ENCODE assay signal across 19 cellular contexts in the genomic region with DNA sequence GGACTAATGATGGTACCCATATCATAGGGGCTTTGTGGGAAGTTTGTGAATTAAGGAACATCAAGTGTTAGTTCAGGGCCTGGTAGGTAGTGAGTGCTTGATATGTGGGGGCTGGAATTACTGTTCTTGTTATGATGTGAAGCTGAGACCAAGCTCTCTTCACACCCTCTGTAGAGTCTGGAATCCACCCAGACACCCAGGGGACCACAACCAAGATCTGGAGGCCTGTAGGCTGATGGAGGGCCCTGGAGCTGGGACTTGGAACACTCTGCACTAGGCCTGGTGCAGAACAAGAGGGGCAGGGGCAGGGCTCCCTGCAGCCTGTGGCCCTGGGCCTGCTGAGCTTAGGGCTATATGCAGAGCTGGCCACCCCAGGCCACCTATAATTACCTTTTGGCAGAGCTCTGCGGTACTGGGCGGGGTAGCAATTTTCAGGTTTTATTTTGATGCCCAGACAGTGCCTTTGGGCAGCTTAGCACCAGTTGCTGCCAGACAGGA. TPM values are rescaled to one million over a fixed set of nuclear protein-coding genes. Genes with fewer than 3 reads are reported as not detected.
DNase-seq lines count a peak whose midpoint lies in the region; ATAC-seq and TF ChIP-seq lines count a peak whose summit lies in the region.
"Had no signal": no experiment of that assay in that cellular context is flagged by ENCODE, and none has a peak within 500 bp of the region (broad histone marks: within the 10 kb centered on the region; RNA-seq: fewer than 3 reads in every experiment).

No MANE protein-coding gene starts in this region.

- intact Hi-C loops in lower leg skin (cut with DNase I; ENCODE audit: low total_unique reads), result no loop called here

- H3K27ac Mint-ChIP-seq in stimulated activated naive B cell treated with anti-CD40 and anti-IgM and Interleukin-4, amounts not matched to agents 10 μg/mL and 1 μg/mL and 100 μg/mL, for 72 hours, result no peak overlapping the region
- H3K27ac Mint-ChIP-seq: CD4-positive, alpha-beta T cell had no signal

- H3K18ac ChIP-seq in mesenchymal stem cell (ENCODE audit: low read depth in 1 of 2, low read length in 2 of 2), result no peak overlapping the region

- H3K36me3 ChIP-seq in mesenchymal stem cell (ENCODE audit: control insufficient read depth in 1 of 2, insufficient read depth in 2 of 2, low read depth in 1 of 2, low read length in 2 of 2), result no peaks in the 10 kb centered on the region

- no peak overlapping the region for H2BK120ac ChIP-seq in mesenchymal stem cell (ENCODE audit: low read depth, low read length)

- ATAC-seq in GM18867 (IDR thresholded peaks at IDR 0.05; ENCODE audit: unreplicated experiment), result peak; percentile 33
- ATAC-seq in stimulated activated naive B cell treated with anti-CD40 and anti-IgM and Interleukin-4, amounts not matched to agents 10 μg/mL and 1 μg/mL and 100 μg/mL, for 72 hours (replicated peaks), result peak; percentile 38 to 40

- H3K27me3 Mint-ChIP-seq in stimulated activated naive B cell treated with anti-CD40 and anti-IgM and Interleukin-4, amounts not matched to agents 10 μg/mL and 1 μg/mL and 100 μg/mL, for 72 hours, result peaks cover 0 to 1% of the 10 kb centered on the region in 2 donors

- H3K23ac ChIP-seq in mesenchymal stem cell (ENCODE audit: low read length in 2 of 2), result no peak overlapping the region

- no peak overlapping the region for H3K4me3 Mint-ChIP-seq in stimulated activated naive B cell treated with anti-CD40 and anti-IgM and Interleukin-4, amounts not matched to agents 10 μg/mL and 1 μg/mL and 100 μg/mL, for 72 hours
- H3K4me3 Mint-ChIP-seq: CD4-positive, alpha-beta T cell had no signal

- peaks cover 5 to 8% of the 10 kb centered on the region in 2 experiments for H3K27me3 ChIP-seq in mesenchymal stem cell (ENCODE audit: control insufficient read depth in 1 of 2, insufficient read depth in 1 of 2, low read length in 2 of 2)

- no peak overlapping the region for H3K14ac ChIP-seq in mesenchymal stem cell (ENCODE audit: low read length in 2 of 2)

- 95% methylated on average over 2 of the region's 2 CpGs for WGBS in mesenchymal stem cell
- WGBS in lower leg skin, 2 donors, result 55 to 60% methylated on average over 1 to 2 of the region's 2 CpGs

- H3K9me3 Mint-ChIP-seq in stimulated activated naive B cell treated with anti-CD40 and anti-IgM and Interleukin-4, amounts not matched to agents 10 μg/mL and 1 μg/mL and 100 μg/mL, for 72 hours, result no peaks in the 10 kb centered on the region
- H3K9me3 Mint-ChIP-seq: CD4-positive, alpha-beta T cell had no signal

- H3K4me1 Mint-ChIP-seq in stimulated activated naive B cell treated with anti-CD40 and anti-IgM and Interleukin-4, amounts not matched to agents 10 μg/mL and 1 μg/mL and 100 μg/mL, for 72 hours, result peaks cover 6 to 8% of the 10 kb centered on the region in 2 donors

- H3K9me3 ChIP-seq in mesenchymal stem cell (ENCODE audit: control insufficient read depth, low read length), result no peaks in the 10 kb centered on the region

- H3K9ac ChIP-seq in mesenchymal stem cell (ENCODE audit: low read length), result no peak overlapping the region
- H3K9ac ChIP-seq: GM23248, KMS-11 had no signal

- H3K27ac ChIP-seq in RWPE1 (peak overlapping the region; percentile 36; the same call in 1 of the 2 replicates), mesenchymal stem cell (ENCODE audit: low read length, poor library complexity, severe bottlenecking) (no peak overlapping the region)
- H3K27ac ChIP-seq: GM23248, KMS-11 had no signal

- H3K79me1 ChIP-seq in mesenchymal stem cell (replicated peaks; ENCODE audit: low read length, poor library complexity, severe bottlenecking), result no peaks in the 10 kb centered on the region

- CTCF ChIA-PET in RWPE1 (lab: Yijun Ruan, JAX), result no interaction called here

- H3K4me3 ChIP-seq in mesenchymal stem cell (ENCODE audit: insufficient read depth in 1 of 2, low read depth in 1 of 2, low read length in 2 of 2), result no peak overlapping the region
- no peak overlapping the region for H3K4me3 ChIP-seq in lower leg skin (ENCODE audit: low read depth, poor library complexity, severe bottlenecking)
- H3K4me3 ChIP-seq: GM23248 had no signal

- no peak overlapping the region for H3K4me2 ChIP-seq in mesenchymal stem cell (ENCODE audit: low read length, poor library complexity, severe bottlenecking)
- H3K4me2 ChIP-seq: KMS-11 had no signal

- H2AK5ac ChIP-seq in mesenchymal stem cell (ENCODE audit: low read length, severe bottlenecking), result no peak overlapping the region

- H4K91ac ChIP-seq in mesenchymal stem cell (ENCODE audit: low read length), result no peak overlapping the region

- H2BK12ac ChIP-seq in mesenchymal stem cell (ENCODE audit: low read length in 2 of 2), result no peak overlapping the region

- peak overlapping the region; percentile 31 for H2BK15ac ChIP-seq in mesenchymal stem cell (ENCODE audit: low read depth, poor library complexity, severe bottlenecking)

- no peaks in the 10 kb centered on the region for H3K36me3 Mint-ChIP-seq in stimulated activated naive B cell treated with anti-CD40 and anti-IgM and Interleukin-4, amounts not matched to agents 10 μg/mL and 1 μg/mL and 100 μg/mL, for 72 hours

- H3K4me1 ChIP-seq in mesenchymal stem cell (ENCODE audit: control insufficient read depth, insufficient read depth, low read depth, low read length), result peaks cover 3% of the 10 kb centered on the region

- DNase-seq in RWPE1 (ENCODE audit: low spot score), result no peak
- DNase-seq in mesenchymal stem cell, result no peak
- no peak for DNase-seq in stimulated activated naive B cell treated with anti-CD40 and anti-IgM and Interleukin-4, amounts not matched to agents 10 μg/mL and 1 μg/mL and 100 μg/mL, for 72 hours
- no peak for DNase-seq in NK-92 (lab: John Stamatoyannopoulos, UW; ENCODE audit: unreplicated experiment)
- DNase-seq in NOMO-1 treated with dmso at 0.1 percent for 144 hours (lab: John Stamatoyannopoulos, UW; ENCODE audit: unreplicated experiment), result no peak
- no peak for DNase-seq in lower leg skin (ENCODE audit: low spot score in 2 of 2)
- DNase-seq: ACHN; CD4-positive, alpha-beta T cell; DMS79; GM23248; HCEC 1CT; NCI-H1436; NCI-H2029; NCI-H2171 treated with DMSO at 0.1 percent for 48 hours; NCI-H510A; NCI-H82; SIG-M5 had no signal

- no peak for TF ChIP-seq CTCF in RWPE1 (conservative IDR thresholded peaks at IDR 0.05; ENCODE audit: low read depth)
- no peak for TF ChIP-seq CTCF in lower leg skin (IDR thresholded peaks at IDR 0.05)

- no peak for TF ChIP-seq POLR2A in lower leg skin (IDR thresholded peaks at IDR 0.05)

- no peak overlapping the region for H4K8ac ChIP-seq in mesenchymal stem cell (ENCODE audit: low read length)

- no peak overlapping the region for H2AFZ ChIP-seq in mesenchymal stem cell (ENCODE audit: low read depth, low read length)
- H2AFZ ChIP-seq: GM23248 had no signal

- H3K4ac ChIP-seq in mesenchymal stem cell (ENCODE audit: low read depth in 1 of 2, low read length in 2 of 2), result no peak overlapping the region

- POLR2A ChIA-PET in RWPE1 (lab: Yijun Ruan, JAX; ENCODE audit: low non-redundant PET), result interaction anchor here (0.6 to 0.7 kb wide), 2 partner anchors 15 to 690 kb away, joined by 4 read pairs; no protein-coding TSS in a partner anchor

- H2BK5ac ChIP-seq in mesenchymal stem cell (ENCODE audit: low read depth, low read length, poor library complexity, severe bottlenecking), result no peak overlapping the region

RNA-seq across cellular contexts. Expression of a gene that starts 13.1 kb away (rescaled TPM):
- polyA plus RNA-seq in mesenchymal stem cell (2013, experiment 1 of 2), result 16.8 TPM
- polyA plus RNA-seq in mesenchymal stem cell (2013, experiment 2 of 2), result 15.8 TPM
- total RNA-seq in lower leg skin, result 10 to 100 TPM; 27.2 to 35.8 (median 31.4) TPM

RNA-seq across cellular contexts. Expression of a gene that starts 17.7 kb away (rescaled TPM):
- polyA plus RNA-seq in mesenchymal stem cell (2013, experiment 1 of 2), result 10.1 TPM
- polyA plus RNA-seq in mesenchymal stem cell (2013, experiment 2 of 2), result 10.0 TPM
- total RNA-seq in lower leg skin, result 10 to 100 TPM in 3 of 4 donors, 1 to 10 TPM in 1; 8.6 to 16.1 (median 15.5) TPM
